Comparison of ENCODE assay signal across 2 cellular contexts in genomic region chr4:22504931-22505330, GRCh38.
TF ChIP-seq lines count a peak whose summit lies in the region.

No MANE protein-coding gene starts in this region.

TF ChIP-seq in SK-N-SH, 30 proteins besides CTCF, POLR2A, EP300 and RAD21 (continued from another document):
- TF ChIP-seq, protein P1, sequence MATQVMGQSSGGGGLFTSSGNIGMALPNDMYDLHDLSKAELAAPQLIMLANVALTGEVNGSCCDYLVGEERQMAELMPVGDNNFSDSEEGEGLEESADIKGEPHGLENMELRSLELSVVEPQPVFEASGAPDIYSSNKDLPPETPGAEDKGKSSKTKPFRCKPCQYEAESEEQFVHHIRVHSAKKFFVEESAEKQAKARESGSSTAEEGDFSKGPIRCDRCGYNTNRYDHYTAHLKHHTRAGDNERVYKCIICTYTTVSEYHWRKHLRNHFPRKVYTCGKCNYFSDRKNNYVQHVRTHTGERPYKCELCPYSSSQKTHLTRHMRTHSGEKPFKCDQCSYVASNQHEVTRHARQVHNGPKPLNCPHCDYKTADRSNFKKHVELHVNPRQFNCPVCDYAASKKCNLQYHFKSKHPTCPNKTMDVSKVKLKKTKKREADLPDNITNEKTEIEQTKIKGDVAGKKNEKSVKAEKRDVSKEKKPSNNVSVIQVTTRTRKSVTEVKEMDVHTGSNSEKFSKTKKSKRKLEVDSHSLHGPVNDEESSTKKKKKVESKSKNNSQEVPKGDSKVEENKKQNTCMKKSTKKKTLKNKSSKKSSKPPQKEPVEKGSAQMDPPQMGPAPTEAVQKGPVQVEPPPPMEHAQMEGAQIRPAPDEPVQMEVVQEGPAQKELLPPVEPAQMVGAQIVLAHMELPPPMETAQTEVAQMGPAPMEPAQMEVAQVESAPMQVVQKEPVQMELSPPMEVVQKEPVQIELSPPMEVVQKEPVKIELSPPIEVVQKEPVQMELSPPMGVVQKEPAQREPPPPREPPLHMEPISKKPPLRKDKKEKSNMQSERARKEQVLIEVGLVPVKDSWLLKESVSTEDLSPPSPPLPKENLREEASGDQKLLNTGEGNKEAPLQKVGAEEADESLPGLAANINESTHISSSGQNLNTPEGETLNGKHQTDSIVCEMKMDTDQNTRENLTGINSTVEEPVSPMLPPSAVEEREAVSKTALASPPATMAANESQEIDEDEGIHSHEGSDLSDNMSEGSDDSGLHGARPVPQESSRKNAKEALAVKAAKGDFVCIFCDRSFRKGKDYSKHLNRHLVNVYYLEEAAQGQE (IDR thresholded peaks at IDR 0.05; ENCODE audit: low read depth, low read length) = no peak
- TF ChIP-seq FOXM1 (IDR thresholded peaks at IDR 0.05; ENCODE audit: low read depth) = no peak
- no peak for TF ChIP-seq USF1 (IDR thresholded peaks at IDR 0.05; ENCODE audit: borderline replicate concordance, low read depth)
- TF ChIP-seq FOXJ3 (CRISPR knock-in tag; IDR thresholded peaks at IDR 0.05) = no peak
- no peak for TF ChIP-seq MXI1 (IDR thresholded peaks at IDR 0.05; ENCODE audit: low read depth, low read length)
- no peak for TF ChIP-seq IRF3 (IDR thresholded peaks at IDR 0.05; ENCODE audit: low read depth, low read length)
- TF ChIP-seq MEF2A (IDR thresholded peaks at IDR 0.05; ENCODE audit: borderline replicate concordance, low read depth) = no peak
- TF ChIP-seq GABPA (IDR thresholded peaks at IDR 0.05; ENCODE audit: low read depth) = no peak
- no peak for TF ChIP-seq RXRA (IDR thresholded peaks at IDR 0.05; ENCODE audit: borderline replicate concordance, low read depth)
- TF ChIP-seq PBX3 (IDR thresholded peaks at IDR 0.05) = peak; percentile 63
- TF ChIP-seq NFIC (IDR thresholded peaks at IDR 0.05; ENCODE audit: borderline replicate concordance) = no peak
- TF ChIP-seq FOSL2 (IDR thresholded peaks at IDR 0.05; ENCODE audit: borderline replicate concordance, low read depth) = peak; percentile 39; the same call in 1 of the 2 replicates
- TF ChIP-seq TAF1 (IDR thresholded peaks at IDR 0.05; ENCODE audit: borderline replicate concordance, low read depth, low read length) = no peak
- no peak for TF ChIP-seq POLR2AphosphoS5 (IDR thresholded peaks at IDR 0.05; ENCODE audit: low read depth, low read length)
- no peak for TF ChIP-seq SIN3A (IDR thresholded peaks at IDR 0.05; ENCODE audit: borderline replicate concordance, low read depth, low read length)
- TF ChIP-seq TCF12 (IDR thresholded peaks at IDR 0.05) = peak; percentile 6; the same call in 1 of the 2 replicates
- no peak for TF ChIP-seq ELF1 (IDR thresholded peaks at IDR 0.05)
- TF ChIP-seq RFX5 (IDR thresholded peaks at IDR 0.05; ENCODE audit: low read length) = no peak
- TF ChIP-seq JUND (IDR thresholded peaks at IDR 0.05) = peak; percentile 21; the same call in 1 of the 2 replicates
- TF ChIP-seq EZH2phosphoT487 (IDR thresholded peaks at IDR 0.05; ENCODE audit: borderline replicate concordance, low read depth) = no peak
- TF ChIP-seq, protein P2, sequence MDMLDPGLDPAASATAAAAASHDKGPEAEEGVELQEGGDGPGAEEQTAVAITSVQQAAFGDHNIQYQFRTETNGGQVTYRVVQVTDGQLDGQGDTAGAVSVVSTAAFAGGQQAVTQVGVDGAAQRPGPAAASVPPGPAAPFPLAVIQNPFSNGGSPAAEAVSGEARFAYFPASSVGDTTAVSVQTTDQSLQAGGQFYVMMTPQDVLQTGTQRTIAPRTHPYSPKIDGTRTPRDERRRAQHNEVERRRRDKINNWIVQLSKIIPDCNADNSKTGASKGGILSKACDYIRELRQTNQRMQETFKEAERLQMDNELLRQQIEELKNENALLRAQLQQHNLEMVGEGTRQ (IDR thresholded peaks at IDR 0.05; ENCODE audit: borderline replicate concordance, low read depth, low read length) = no peak
- TF ChIP-seq TEAD4 (IDR thresholded peaks at IDR 0.05; ENCODE audit: borderline replicate concordance, insufficient read depth) = no peak

TF ChIP-seq in SK-N-SH treated with all-trans-retinoic acid at 6 μM for 48 hours, 23 proteins besides CTCF, POLR2A, EP300 and RAD21 (continued from another document):
- TF ChIP-seq, protein P3, sequence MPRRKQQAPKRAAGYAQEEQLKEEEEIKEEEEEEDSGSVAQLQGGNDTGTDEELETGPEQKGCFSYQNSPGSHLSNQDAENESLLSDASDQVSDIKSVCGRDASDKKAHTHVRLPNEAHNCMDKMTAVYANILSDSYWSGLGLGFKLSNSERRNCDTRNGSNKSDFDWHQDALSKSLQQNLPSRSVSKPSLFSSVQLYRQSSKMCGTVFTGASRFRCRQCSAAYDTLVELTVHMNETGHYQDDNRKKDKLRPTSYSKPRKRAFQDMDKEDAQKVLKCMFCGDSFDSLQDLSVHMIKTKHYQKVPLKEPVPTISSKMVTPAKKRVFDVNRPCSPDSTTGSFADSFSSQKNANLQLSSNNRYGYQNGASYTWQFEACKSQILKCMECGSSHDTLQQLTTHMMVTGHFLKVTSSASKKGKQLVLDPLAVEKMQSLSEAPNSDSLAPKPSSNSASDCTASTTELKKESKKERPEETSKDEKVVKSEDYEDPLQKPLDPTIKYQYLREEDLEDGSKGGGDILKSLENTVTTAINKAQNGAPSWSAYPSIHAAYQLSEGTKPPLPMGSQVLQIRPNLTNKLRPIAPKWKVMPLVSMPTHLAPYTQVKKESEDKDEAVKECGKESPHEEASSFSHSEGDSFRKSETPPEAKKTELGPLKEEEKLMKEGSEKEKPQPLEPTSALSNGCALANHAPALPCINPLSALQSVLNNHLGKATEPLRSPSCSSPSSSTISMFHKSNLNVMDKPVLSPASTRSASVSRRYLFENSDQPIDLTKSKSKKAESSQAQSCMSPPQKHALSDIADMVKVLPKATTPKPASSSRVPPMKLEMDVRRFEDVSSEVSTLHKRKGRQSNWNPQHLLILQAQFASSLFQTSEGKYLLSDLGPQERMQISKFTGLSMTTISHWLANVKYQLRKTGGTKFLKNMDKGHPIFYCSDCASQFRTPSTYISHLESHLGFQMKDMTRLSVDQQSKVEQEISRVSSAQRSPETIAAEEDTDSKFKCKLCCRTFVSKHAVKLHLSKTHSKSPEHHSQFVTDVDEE (CRISPR knock-in tag; IDR thresholded peaks at IDR 0.05) = no peak
- TF ChIP-seq RARB (CRISPR knock-in tag; IDR thresholded peaks at IDR 0.05) (no peak), ZC3H10 (CRISPR knock-in tag; IDR thresholded peaks at IDR 0.05) (no peak), ZFP30 (CRISPR knock-in tag; IDR thresholded peaks at IDR 0.05) (no peak), GLIS3 (CRISPR knock-in tag; IDR thresholded peaks at IDR 0.05) (no peak), ZFP3 (CRISPR knock-in tag; IDR thresholded peaks at IDR 0.05) (no peak), PATZ1 (CRISPR knock-in tag; IDR thresholded peaks at IDR 0.05; ENCODE audit: borderline replicate concordance) (no peak), SNAI2 (CRISPR knock-in tag; IDR thresholded peaks at IDR 0.05) (no peak), ZNF565 (CRISPR knock-in tag; conservative IDR thresholded peaks at IDR 0.05; ENCODE audit: low read depth) (no peak), ARNTL (CRISPR knock-in tag; IDR thresholded peaks at IDR 0.05; ENCODE audit: borderline replicate concordance, low read depth) (no peak), ZNF70 (CRISPR knock-in tag; IDR thresholded peaks at IDR 0.05) (no peak), PPARA (CRISPR knock-in tag; IDR thresholded peaks at IDR 0.05; ENCODE audit: borderline replicate concordance) (no peak)
- TF ChIP-seq, protein P4, sequence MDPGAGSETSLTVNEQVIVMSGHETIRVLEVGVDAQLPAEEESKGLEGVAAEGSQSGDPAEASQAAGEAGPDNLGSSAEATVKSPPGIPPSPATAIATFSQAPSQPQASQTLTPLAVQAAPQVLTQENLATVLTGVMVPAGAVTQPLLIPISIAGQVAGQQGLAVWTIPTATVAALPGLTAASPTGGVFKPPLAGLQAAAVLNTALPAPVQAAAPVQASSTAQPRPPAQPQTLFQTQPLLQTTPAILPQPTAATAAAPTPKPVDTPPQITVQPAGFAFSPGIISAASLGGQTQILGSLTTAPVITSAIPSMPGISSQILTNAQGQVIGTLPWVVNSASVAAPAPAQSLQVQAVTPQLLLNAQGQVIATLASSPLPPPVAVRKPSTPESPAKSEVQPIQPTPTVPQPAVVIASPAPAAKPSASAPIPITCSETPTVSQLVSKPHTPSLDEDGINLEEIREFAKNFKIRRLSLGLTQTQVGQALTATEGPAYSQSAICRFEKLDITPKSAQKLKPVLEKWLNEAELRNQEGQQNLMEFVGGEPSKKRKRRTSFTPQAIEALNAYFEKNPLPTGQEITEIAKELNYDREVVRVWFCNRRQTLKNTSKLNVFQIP (CRISPR knock-in tag; IDR thresholded peaks at IDR 0.05; ENCODE audit: borderline replicate concordance, low read depth) = no peak
